In the genomic region with DNA sequence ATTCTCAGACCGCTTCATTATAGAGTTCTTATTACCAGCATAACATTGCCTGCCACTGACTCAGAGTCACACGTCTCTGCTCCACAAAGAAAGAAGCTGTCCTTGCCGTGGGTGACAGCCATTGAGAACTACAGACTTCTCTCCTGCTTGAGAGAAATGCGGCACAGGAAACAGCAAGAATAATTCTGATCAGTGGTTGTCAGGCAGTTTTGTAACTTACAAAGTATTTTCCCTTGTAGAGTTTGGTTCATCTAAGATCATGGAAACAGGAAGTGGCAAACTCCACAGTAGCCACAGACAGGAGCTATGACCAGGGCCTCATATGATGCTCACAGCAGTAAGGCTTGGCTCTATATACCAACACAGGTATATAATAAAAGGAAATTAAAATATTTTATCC, we compare ENCODE assay signal across 1 cellular context.
TF ChIP-seq lines count a peak whose summit lies in the region.

No MANE protein-coding gene starts in this region.

TF ChIP-seq in WTC11, 78 proteins besides CTCF, POLR2A, EP300 and RAD21 (continued from another document):
- TF ChIP-seq, protein P1, sequence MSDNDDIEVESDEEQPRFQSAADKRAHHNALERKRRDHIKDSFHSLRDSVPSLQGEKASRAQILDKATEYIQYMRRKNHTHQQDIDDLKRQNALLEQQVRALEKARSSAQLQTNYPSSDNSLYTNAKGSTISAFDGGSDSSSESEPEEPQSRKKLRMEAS (CRISPR knock-in tag; IDR thresholded peaks at IDR 0.05), result no peak
- TF ChIP-seq CREB1 (CRISPR knock-in tag; IDR thresholded peaks at IDR 0.05), result no peak
- TF ChIP-seq, protein P2, sequence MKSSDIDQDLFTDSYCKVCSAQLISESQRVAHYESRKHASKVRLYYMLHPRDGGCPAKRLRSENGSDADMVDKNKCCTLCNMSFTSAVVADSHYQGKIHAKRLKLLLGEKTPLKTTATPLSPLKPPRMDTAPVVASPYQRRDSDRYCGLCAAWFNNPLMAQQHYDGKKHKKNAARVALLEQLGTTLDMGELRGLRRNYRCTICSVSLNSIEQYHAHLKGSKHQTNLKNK (CRISPR knock-in tag; IDR thresholded peaks at IDR 0.05), result no peak
- TF ChIP-seq, protein P3, sequence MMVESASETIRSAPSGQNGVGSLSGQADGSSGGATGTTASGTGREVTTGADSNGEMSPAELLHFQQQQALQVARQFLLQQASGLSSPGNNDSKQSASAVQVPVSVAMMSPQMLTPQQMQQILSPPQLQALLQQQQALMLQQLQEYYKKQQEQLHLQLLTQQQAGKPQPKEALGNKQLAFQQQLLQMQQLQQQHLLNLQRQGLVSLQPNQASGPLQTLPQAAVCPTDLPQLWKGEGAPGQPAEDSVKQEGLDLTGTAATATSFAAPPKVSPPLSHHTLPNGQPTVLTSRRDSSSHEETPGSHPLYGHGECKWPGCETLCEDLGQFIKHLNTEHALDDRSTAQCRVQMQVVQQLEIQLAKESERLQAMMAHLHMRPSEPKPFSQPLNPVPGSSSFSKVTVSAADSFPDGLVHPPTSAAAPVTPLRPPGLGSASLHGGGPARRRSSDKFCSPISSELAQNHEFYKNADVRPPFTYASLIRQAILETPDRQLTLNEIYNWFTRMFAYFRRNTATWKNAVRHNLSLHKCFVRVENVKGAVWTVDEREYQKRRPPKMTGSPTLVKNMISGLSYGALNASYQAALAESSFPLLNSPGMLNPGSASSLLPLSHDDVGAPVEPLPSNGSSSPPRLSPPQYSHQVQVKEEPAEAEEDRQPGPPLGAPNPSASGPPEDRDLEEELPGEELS (CRISPR knock-in tag; IDR thresholded peaks at IDR 0.05), result no peak
- TF ChIP-seq, protein P4, sequence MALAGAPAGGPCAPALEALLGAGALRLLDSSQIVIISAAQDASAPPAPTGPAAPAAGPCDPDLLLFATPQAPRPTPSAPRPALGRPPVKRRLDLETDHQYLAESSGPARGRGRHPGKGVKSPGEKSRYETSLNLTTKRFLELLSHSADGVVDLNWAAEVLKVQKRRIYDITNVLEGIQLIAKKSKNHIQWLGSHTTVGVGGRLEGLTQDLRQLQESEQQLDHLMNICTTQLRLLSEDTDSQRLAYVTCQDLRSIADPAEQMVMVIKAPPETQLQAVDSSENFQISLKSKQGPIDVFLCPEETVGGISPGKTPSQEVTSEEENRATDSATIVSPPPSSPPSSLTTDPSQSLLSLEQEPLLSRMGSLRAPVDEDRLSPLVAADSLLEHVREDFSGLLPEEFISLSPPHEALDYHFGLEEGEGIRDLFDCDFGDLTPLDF (CRISPR knock-in tag; IDR thresholded peaks at IDR 0.05), result no peak
